ENCODE assay signal across 17 cellular contexts in genomic region chr16:30619207-30619606, GRCh38. TPM values are rescaled to one million over a fixed set of nuclear protein-coding genes. Genes with fewer than 3 reads are reported as not detected.
A peak's percentile ranks its signal among the peaks of the same experiment; 100 is the strongest.
DNase-seq lines count a peak whose midpoint lies in the region; ATAC-seq and TF ChIP-seq lines count a peak whose summit lies in the region.
"Had no signal": no experiment of that assay in that cellular context is flagged by ENCODE, and none has a peak within 500 bp of the region (broad histone marks: within the 10 kb centered on the region; RNA-seq: fewer than 3 reads in every experiment).

No MANE protein-coding gene starts in this region.

- H3K36me3 Mint-ChIP-seq in chondrocyte (ENCODE audit: low read depth), result no peaks in the 10 kb centered on the region
- H3K36me3 Mint-ChIP-seq in activated CD8-positive, alpha-beta T cell treated with anti-CD3 and anti-CD28 coated beads for 36 hours (ENCODE audit: low read depth), result no peaks in the 10 kb centered on the region
- H3K36me3 Mint-ChIP-seq: activated naive CD4-positive, alpha-beta T cell treated with anti-CD3 and anti-CD28 coated beads, Interleukin-2, amount 50 U/mL, for 72 hours had no signal

- TF ChIP-seq CTCF in AG09309 (IDR thresholded peaks at IDR 0.05; ENCODE audit: control insufficient read depth, insufficient read depth, low read depth, low read length, missing control alignments) (no peak), chondrocyte (IDR thresholded peaks at IDR 0.05) (no peak)
- TF ChIP-seq CTCF in activated CD8-positive, alpha-beta T cell treated with anti-CD3 and anti-CD28 coated beads for 36 hours (IDR thresholded peaks at IDR 0.05), result no peak

- no peak overlapping the region for H3K27ac Mint-ChIP-seq in chondrocyte (ENCODE audit: unreplicated experiment)
- no peak overlapping the region for H3K27ac Mint-ChIP-seq in activated CD8-positive, alpha-beta T cell treated with anti-CD3 and anti-CD28 coated beads for 36 hours
- H3K27ac Mint-ChIP-seq: activated B cell treated with CpG ODN at 0.5 μM for 24 hours; activated naive CD4-positive, alpha-beta T cell treated with anti-CD3 and anti-CD28 coated beads, Interleukin-2, amount 50 U/mL, for 72 hours had no signal

- POLR2A ChIA-PET in activated CD8-positive, alpha-beta T cell treated with anti-CD3 and anti-CD28 coated beads for 36 hours (lab: Charles Lee), result interaction anchor here (1.1 to 1.4 kb wide), 2 partner anchors 9 to 130 kb away, joined by 3 read pairs; partner anchors contain the start of gene ZNF689

- intact Hi-C loops in activated CD8-positive, alpha-beta T cell treated with anti-CD3 and anti-CD28 coated beads for 36 hours (cut with micrococcal nuclease), result no loop called here

- H3K9me3 Mint-ChIP-seq in chondrocyte (ENCODE audit: low read depth), result peaks cover 10% of the 10 kb centered on the region
- H3K9me3 Mint-ChIP-seq in activated CD8-positive, alpha-beta T cell treated with anti-CD3 and anti-CD28 coated beads for 36 hours, result no peaks in the 10 kb centered on the region
- H3K9me3 Mint-ChIP-seq: activated B cell treated with CpG ODN at 0.5 μM for 24 hours; activated naive CD4-positive, alpha-beta T cell treated with anti-CD3 and anti-CD28 coated beads, Interleukin-2, amount 50 U/mL, for 72 hours had no signal

- H3K4me3 ChIP-seq in AG09309 (ENCODE audit: control insufficient read depth, low read depth, low read length), result no peak overlapping the region

- no peaks in the 10 kb centered on the region for H3K27me3 Mint-ChIP-seq in chondrocyte (ENCODE audit: low read depth)
- no peaks in the 10 kb centered on the region for H3K27me3 Mint-ChIP-seq in activated CD8-positive, alpha-beta T cell treated with anti-CD3 and anti-CD28 coated beads for 36 hours

- CTCF ChIA-PET in activated CD8-positive, alpha-beta T cell treated with anti-CD3 and anti-CD28 coated beads for 36 hours (lab: Charles Lee), result interaction anchor here (0.8 to 2.7 kb wide), 4 partner anchors 10 to 189 kb away, joined by 3 to 21 read pairs (median 4); partner anchors contain the start of gene DCTPP1

- H3K4me1 Mint-ChIP-seq in chondrocyte (ENCODE audit: low read depth), result no peaks in the 10 kb centered on the region
- no peaks in the 10 kb centered on the region for H3K4me1 Mint-ChIP-seq in activated CD8-positive, alpha-beta T cell treated with anti-CD3 and anti-CD28 coated beads for 36 hours (ENCODE audit: low read depth)

- H3K4me3 Mint-ChIP-seq in chondrocyte (ENCODE audit: unreplicated experiment), result no peak overlapping the region
- H3K4me3 Mint-ChIP-seq in activated CD8-positive, alpha-beta T cell treated with anti-CD3 and anti-CD28 coated beads for 36 hours, result no peak overlapping the region
- H3K4me3 Mint-ChIP-seq: activated B cell treated with CpG ODN at 0.5 μM for 24 hours had no signal

- no peak for ATAC-seq in activated CD8-positive, alpha-beta T cell treated with anti-CD3 and anti-CD28 coated beads for 36 hours
- ATAC-seq in GM18519 (IDR thresholded peaks at IDR 0.05; ENCODE audit: low FRiP score, unreplicated experiment), result no peak
- ATAC-seq: activated naive CD4-positive, alpha-beta T cell treated with anti-CD3 and anti-CD28 coated beads, Interleukin-2, amount 50 U/mL, for 72 hours had no signal

- DNase-seq in AG09309 (ENCODE audit: low read depth) (peak; percentile 59), MV-4-11 (lab: John Stamatoyannopoulos, UW) (peak; percentile 41), chondrocyte (ENCODE audit: low spot score) (peak; percentile 30), kidney tubule cell (ENCODE audit: low spot score) (peak; percentile 27), globus pallidus (ENCODE audit: low spot score) (no peak), T-helper 9 cell (no peak)
- DNase-seq in activated CD8-positive, alpha-beta T cell treated with anti-CD3 and anti-CD28 coated beads for 36 hours, result no peak
- DNase-seq: activated B cell treated with CpG ODN at 0.5 μM for 24 hours; Calu3; cerebellar nuclear complex; DND-41; KBM-7; mesendoderm; NCI-H187 treated with DMSO at 0.1 percent for 48 hours; stimulated activated CD8-positive, alpha-beta memory T cell treated with anti-CD3 and anti-CD28 coated beads, Interleukin-4, amount 100 ng/mL, for 48 hours had no signal

RNA-seq across cellular contexts. Expression of gene ZNF689, which starts 9.0 kb away (rescaled TPM):
- total RNA-seq in chondrocyte, result 5.9 to 8.5 TPM (median 7.1 TPM) in 3 replicates
- total RNA-seq in activated CD8-positive, alpha-beta T cell treated with anti-CD3 and anti-CD28 coated beads for 36 hours, result 10 to 100 TPM in 1 of 2 experiments, 1 to 10 TPM in 1; 9.8 to 11.3 TPM

RNA-seq across cellular contexts. Expression of gene PRR14, which starts 31.6 kb away (rescaled TPM):
- 33.5 to 46.9 TPM (median 42.0 TPM) in 3 replicates for total RNA-seq in chondrocyte
- 10 to 100 TPM; 74.0 to 76.6 TPM for total RNA-seq in activated CD8-positive, alpha-beta T cell treated with anti-CD3 and anti-CD28 coated beads for 36 hours

RNA-seq across cellular contexts. Expression of gene ZNF785, which starts 33.7 kb away (rescaled TPM):
- total RNA-seq in chondrocyte, result 17.0 to 20.2 TPM (median 17.7 TPM) in 3 replicates
- 10 to 100 TPM in 1 of 2 experiments, 1 to 10 TPM in 1; 8.8 to 10.3 TPM for total RNA-seq in activated CD8-positive, alpha-beta T cell treated with anti-CD3 and anti-CD28 coated beads for 36 hours

RNA-seq across cellular contexts. Expression of gene FBRS, which starts 39.0 kb away (rescaled TPM):
- total RNA-seq in chondrocyte, result 49.9 to 54.5 TPM (median 52.8 TPM) in 3 replicates
- 10 to 100 TPM; 80.3 to 85.8 TPM for total RNA-seq in activated CD8-positive, alpha-beta T cell treated with anti-CD3 and anti-CD28 coated beads for 36 hours

RNA-seq across cellular contexts. Expression of gene ZNF688, which starts 47.7 kb away (rescaled TPM):
- total RNA-seq in chondrocyte, result 11.7 to 15.0 TPM (median 13.7 TPM) in 3 replicates
- 1 to 10 TPM; 4.7 to 5.5 TPM for total RNA-seq in activated CD8-positive, alpha-beta T cell treated with anti-CD3 and anti-CD28 coated beads for 36 hours

Comparison
In these comparisons a context has a peak if more than half of its experiments do, and no peak if none do; other contexts are left out.
1. DNase-seq: peak in AG09309 (single experiment), MV-4-11 (single experiment), chondrocyte (single experiment) and kidney tubule cell (single experiment); none in globus pallidus (single experiment), T-helper 9 cell (single experiment) and activated CD8-positive, alpha-beta T cell treated with anti-CD3 and anti-CD28 coated beads for 36 hours (single experiment).